17 cellular contexts compared by ENCODE assay signal in genomic region chr3:190258634-190259033, GRCh38.
A peak's percentile ranks its signal among the peaks of the same experiment; 100 is the strongest.
DNase-seq lines count a peak whose midpoint lies in the region; ATAC-seq and TF ChIP-seq lines count a peak whose summit lies in the region.
"Had no signal": no experiment of that assay in that cellular context is flagged by ENCODE, and none has a peak within 500 bp of the region (broad histone marks: within the 10 kb centered on the region; RNA-seq: fewer than 3 reads in every experiment).

No MANE protein-coding gene starts in this region.

- H3K4me3 ChIP-seq in right atrium auricular region (no peak overlapping the region), kidney epithelial cell (ENCODE audit: low read depth, low read length) (no peak overlapping the region)
- H3K4me3 ChIP-seq: testis had no signal

- peaks cover 0 to 4% (median 0%) of the 10 kb centered on the region in 5 experiments for H3K9me3 Mint-ChIP-seq in brain
- H3K9me3 Mint-ChIP-seq: activated naive CD4-positive, alpha-beta T cell treated with anti-CD3 and anti-CD28 coated beads, Interleukin-2, amount 10 ng/mL, durations not matched to agents 7 days and 5 days had no signal

- peaks cover 8% of the 10 kb centered on the region for H3K27me3 Mint-ChIP-seq in brain
- H3K27me3 Mint-ChIP-seq: activated naive CD4-positive, alpha-beta T cell treated with anti-CD3 and anti-CD28 coated beads, Interleukin-2, amount 10 ng/mL, durations not matched to agents 7 days and 5 days had no signal

- intact Hi-C loops in Right ventricle myocardium superior (cut with DNase I) = no loop called here
- intact Hi-C loops in left colon (cut with DNase I, micrococcal nuclease) = no loop called here

- H3K27ac ChIP-seq in right atrium auricular region = no peak overlapping the region
- H3K27ac ChIP-seq: testis had no signal

- ATAC-seq in Right ventricle myocardium superior (ENCODE audit: poor library complexity) (no peak), left colon (no peak), GM18861 (IDR thresholded peaks at IDR 0.05; ENCODE audit: unreplicated experiment) (no peak)
- ATAC-seq: HCT116 had no signal

- H3K36me3 ChIP-seq in right atrium auricular region (no peaks in the 10 kb centered on the region), kidney epithelial cell (ENCODE audit: control insufficient read depth, insufficient read depth, low read length) (no peaks in the 10 kb centered on the region)

- peaks cover 0 to 12% of the 10 kb centered on the region in 2 donors for H3K4me1 ChIP-seq in right atrium auricular region

- H3K9me3 ChIP-seq in right atrium auricular region = no peaks in the 10 kb centered on the region
- H3K9me3 ChIP-seq: testis had no signal

- no peaks in the 10 kb centered on the region for H3K36me3 Mint-ChIP-seq in brain
- H3K36me3 Mint-ChIP-seq: activated naive CD4-positive, alpha-beta T cell treated with anti-CD3 and anti-CD28 coated beads, Interleukin-2, amount 10 ng/mL, durations not matched to agents 7 days and 5 days had no signal

- H3K4me3 Mint-ChIP-seq in brain = peak overlapping the region in 1 of 5 experiments; percentile 37
- H3K4me3 Mint-ChIP-seq: activated naive CD4-positive, alpha-beta T cell treated with anti-CD3 and anti-CD28 coated beads, Interleukin-2, amount 10 ng/mL, durations not matched to agents 7 days and 5 days had no signal

- DNase-seq in Right ventricle myocardium superior = peak; percentile 24
- no peak for DNase-seq in right atrium auricular region (ENCODE audit: low spot score)
- DNase-seq in kidney epithelial cell (ENCODE audit: low read depth) = peak; percentile 93
- peak; percentile 36 for DNase-seq in superior temporal gyrus (ENCODE audit: extremely low spot score)
- no peak for DNase-seq in activated naive CD4-positive, alpha-beta T cell treated with anti-CD3 and anti-CD28 coated beads, Interleukin-2, amount 50 U/mL, for 16 hours
- DNase-seq in left colon = no peak
- DNase-seq: activated naive CD4-positive, alpha-beta T cell treated with anti-CD3 and anti-CD28 coated beads, Interleukin-2, amount 10 ng/mL, durations not matched to agents 7 days and 5 days; Karpas-422; mammary epithelial cell; NCI-H187 treated with DMSO at 0.1 percent for 48 hours; NK-92 treated with Interleukin-12 subunit alpha and Interleukin-12 subunit beta, amount 100 ng/mL, for 24 hours; occipital lobe; SHP77 treated with DMSO at 0.1 percent for 48 hours; testis had no signal

- peaks cover 31% of the 10 kb centered on the region for H3K4me1 Mint-ChIP-seq in brain
- H3K4me1 Mint-ChIP-seq: activated naive CD4-positive, alpha-beta T cell treated with anti-CD3 and anti-CD28 coated beads, Interleukin-2, amount 10 ng/mL, durations not matched to agents 7 days and 5 days had no signal

- H3K27me3 ChIP-seq in right atrium auricular region (no peaks in the 10 kb centered on the region), kidney epithelial cell (ENCODE audit: control insufficient read depth, insufficient read depth, low read length) (no peaks in the 10 kb centered on the region)
- H3K27me3 ChIP-seq: testis had no signal

- H3K27ac Mint-ChIP-seq in brain = peak overlapping the region in 3 of 5 experiments; percentile 63 to 90 (median 67)
- H3K27ac Mint-ChIP-seq: activated naive CD4-positive, alpha-beta T cell treated with anti-CD3 and anti-CD28 coated beads, Interleukin-2, amount 10 ng/mL, durations not matched to agents 7 days and 5 days had no signal

- TF ChIP-seq CTCF in right atrium auricular region (IDR thresholded peaks at IDR 0.05) (no peak), brain (conservative IDR thresholded peaks at IDR 0.05) (no peak), kidney epithelial cell (IDR thresholded peaks at IDR 0.05; ENCODE audit: insufficient read depth, low read length, poor library complexity, severe bottlenecking) (no peak)

Comparison
In these comparisons a context has a peak if more than half of its experiments do, and no peak if none do; other contexts are left out.
1. DNase-seq: peak in Right ventricle myocardium superior (single experiment), kidney epithelial cell (single experiment) and superior temporal gyrus (single experiment); none in right atrium auricular region (single experiment), activated naive CD4-positive, alpha-beta T cell treated with anti-CD3 and anti-CD28 coated beads, Interleukin-2, amount 50 U/mL, for 16 hours (single experiment) and left colon (0 of 2).